ENCODE assay signal across 1 cellular context in the genomic region with DNA sequence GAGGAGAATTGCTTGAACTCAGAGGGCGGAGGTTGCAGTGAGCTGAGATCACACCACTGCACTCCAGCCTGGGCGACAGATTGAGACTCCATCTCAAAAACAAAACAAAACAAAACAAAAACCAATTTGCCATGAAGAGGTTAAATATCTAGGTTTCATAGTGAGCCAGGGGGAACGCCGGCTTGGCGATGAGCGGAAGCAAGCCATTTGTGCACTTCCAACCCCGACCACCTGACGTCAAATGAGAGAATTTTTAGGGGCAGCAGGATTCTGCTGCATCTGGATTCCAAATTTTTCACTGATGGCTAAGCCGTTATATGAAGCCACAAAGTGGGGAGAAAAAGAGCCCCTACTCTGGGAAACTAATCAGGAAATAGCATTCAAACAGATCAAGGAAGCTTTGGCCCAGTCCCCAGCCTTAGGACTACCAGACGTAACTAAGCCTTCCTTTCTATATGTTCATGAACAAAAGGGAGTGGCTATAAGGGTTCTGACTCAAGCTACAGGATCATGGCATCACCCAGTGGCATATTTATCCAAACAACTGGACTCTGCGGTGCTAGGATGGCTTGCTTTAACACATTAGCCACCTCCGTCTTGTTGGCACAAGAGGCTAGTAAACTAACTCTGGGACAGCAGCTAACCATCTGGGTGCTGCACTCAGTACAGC.
TF ChIP-seq lines count a peak whose summit lies in the region.

No MANE protein-coding gene starts in this region.

TF ChIP-seq in GM12878, 131 proteins besides CTCF, POLR2A, EP300 and RAD21:
- TF ChIP-seq, protein P1, sequence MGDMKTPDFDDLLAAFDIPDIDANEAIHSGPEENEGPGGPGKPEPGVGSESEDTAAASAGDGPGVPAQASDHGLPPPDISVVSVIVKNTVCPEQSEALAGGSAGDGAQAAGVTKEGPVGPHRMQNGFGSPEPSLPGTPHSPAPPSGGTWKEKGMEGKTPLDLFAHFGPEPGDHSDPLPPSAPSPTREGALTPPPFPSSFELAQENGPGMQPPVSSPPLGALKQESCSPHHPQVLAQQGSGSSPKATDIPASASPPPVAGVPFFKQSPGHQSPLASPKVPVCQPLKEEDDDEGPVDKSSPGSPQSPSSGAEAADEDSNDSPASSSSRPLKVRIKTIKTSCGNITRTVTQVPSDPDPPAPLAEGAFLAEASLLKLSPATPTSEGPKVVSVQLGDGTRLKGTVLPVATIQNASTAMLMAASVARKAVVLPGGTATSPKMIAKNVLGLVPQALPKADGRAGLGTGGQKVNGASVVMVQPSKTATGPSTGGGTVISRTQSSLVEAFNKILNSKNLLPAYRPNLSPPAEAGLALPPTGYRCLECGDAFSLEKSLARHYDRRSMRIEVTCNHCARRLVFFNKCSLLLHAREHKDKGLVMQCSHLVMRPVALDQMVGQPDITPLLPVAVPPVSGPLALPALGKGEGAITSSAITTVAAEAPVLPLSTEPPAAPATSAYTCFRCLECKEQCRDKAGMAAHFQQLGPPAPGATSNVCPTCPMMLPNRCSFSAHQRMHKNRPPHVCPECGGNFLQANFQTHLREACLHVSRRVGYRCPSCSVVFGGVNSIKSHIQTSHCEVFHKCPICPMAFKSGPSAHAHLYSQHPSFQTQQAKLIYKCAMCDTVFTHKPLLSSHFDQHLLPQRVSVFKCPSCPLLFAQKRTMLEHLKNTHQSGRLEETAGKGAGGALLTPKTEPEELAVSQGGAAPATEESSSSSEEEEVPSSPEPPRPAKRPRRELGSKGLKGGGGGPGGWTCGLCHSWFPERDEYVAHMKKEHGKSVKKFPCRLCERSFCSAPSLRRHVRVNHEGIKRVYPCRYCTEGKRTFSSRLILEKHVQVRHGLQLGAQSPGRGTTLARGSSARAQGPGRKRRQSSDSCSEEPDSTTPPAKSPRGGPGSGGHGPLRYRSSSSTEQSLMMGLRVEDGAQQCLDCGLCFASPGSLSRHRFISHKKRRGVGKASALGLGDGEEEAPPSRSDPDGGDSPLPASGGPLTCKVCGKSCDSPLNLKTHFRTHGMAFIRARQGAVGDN (IDR thresholded peaks at IDR 0.05), result no peak
- no peak for TF ChIP-seq HDAC6 (IDR thresholded peaks at IDR 0.05; ENCODE audit: unreplicated experiment)
- peak; percentile 27 to 88; a peak in 3 of 4 replicates for TF ChIP-seq SRF (IDR thresholded peaks at IDR 0.05; ENCODE audit: low read depth in 2 of 2, low read length in 2 of 2)
